Comparison of ENCODE assay signal across 20 cellular contexts in the genomic region with DNA sequence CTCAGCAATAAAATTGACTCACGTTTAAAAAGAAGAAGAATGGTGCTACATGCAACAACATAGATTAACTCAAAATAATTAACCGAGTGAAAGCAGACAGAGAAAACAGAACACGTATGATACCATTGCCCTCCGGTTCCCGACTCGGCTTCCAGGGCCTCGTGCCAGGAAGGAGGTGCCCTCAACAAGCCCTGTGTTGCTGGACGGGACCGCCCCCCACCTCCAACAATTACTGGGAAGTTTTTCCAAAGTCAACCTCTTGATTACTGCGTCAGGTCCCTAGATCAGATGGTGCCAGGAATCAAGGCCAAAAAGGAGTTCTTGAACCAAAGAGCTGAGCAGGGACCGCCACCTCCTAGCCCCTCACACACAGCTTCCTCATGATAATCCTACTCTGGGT. TPM values are rescaled to one million over a fixed set of nuclear protein-coding genes. Genes with fewer than 3 reads are reported as not detected.
"Had no signal": no experiment of that assay in that cellular context is flagged by ENCODE, and none has a peak within 500 bp of the region (broad histone marks: within the 10 kb centered on the region; RNA-seq: fewer than 3 reads in every experiment).

No MANE protein-coding gene starts in this region.

- H3K27ac ChIP-seq: dorsolateral prefrontal cortex, heart left ventricle, neural progenitor cell, ovary, right lobe of liver, spleen, testis, transverse colon had no signal

- ATAC-seq: left lobe of liver; natural killer cell treated with Interleukin-12 subunit alpha and Interleukin-12 subunit beta and Interleukin-15 and Interleukin-18, amount 100 ng/mL, for 72 hours; right lobe of liver; stimulated activated memory B cell treated with anti-CD40 and anti-IgM and Interleukin-4, amounts not matched to agents 10 μg/mL and 1 μg/mL and 100 μg/mL, for 72 hours had no signal

- H3K9ac ChIP-seq: neural progenitor cell had no signal

- H3K27me3 ChIP-seq: neural progenitor cell, ovary, right lobe of liver, testis had no signal

- H3K4me1 ChIP-seq: heart left ventricle, neural progenitor cell, right lobe of liver, spleen, testis, transverse colon had no signal

- H3K4me2 ChIP-seq: neural progenitor cell had no signal

- DNase-seq: cortex of kidney; dorsolateral prefrontal cortex; effector CD8-positive, alpha-beta T cell; hippocampal formation; nucleus accumbens; ovary; right lobe of liver; spleen; stimulated activated CD4-positive, alpha-beta T cell treated with anti-CD3 and anti-CD28 coated beads, Interleukin-15, amount 100 ng/mL, for 24 hours; stimulated activated CD4-positive, alpha-beta T cell treated with anti-CD3 and anti-CD28 coated beads, Interleukin-1b, Interleukin-23, amount 100 ng/mL, for 48 hours; stimulated activated CD4-positive, alpha-beta T cell treated with anti-CD3 and anti-CD28 coated beads, Interleukin-4, amount 100 ng/mL, for 24 hours; testis; transverse colon had no signal

- H3K4me3 ChIP-seq: dorsolateral prefrontal cortex, heart left ventricle, neural progenitor cell, ovary, right lobe of liver, spleen, testis, transverse colon had no signal

- H3K9me3 ChIP-seq: heart left ventricle, ovary, right lobe of liver, spleen, testis, transverse colon had no signal

- H3K36me3 ChIP-seq: heart left ventricle, neural progenitor cell, ovary, right lobe of liver, spleen, transverse colon had no signal

- H2AFZ ChIP-seq: neural progenitor cell had no signal

RNA-seq across cellular contexts. Expression of a gene that starts 20.4 kb away (rescaled TPM):
- total RNA-seq: fibroblast of lung, glomerular endothelial cell, left lobe of liver had no signal
- polyA plus RNA-seq: fibroblast of lung had no signal
